ENCODE assay signal across 9 cellular contexts in genomic region chr10:113563306-113564088, GRCh38. TPM values are rescaled to one million over a fixed set of nuclear protein-coding genes. Genes with fewer than 3 reads are reported as not detected.
DNase-seq lines count a peak whose midpoint lies in the region; ATAC-seq, FAIRE-seq and TF ChIP-seq lines count a peak whose summit lies in the region.
"Had no signal": no experiment of that assay in that cellular context is flagged by ENCODE, and none has a peak within 500 bp of the region (broad histone marks: within the 10 kb centered on the region; RNA-seq: fewer than 3 reads in every experiment).

No MANE protein-coding gene starts in this region.

- H3K27ac ChIP-seq in HUES64 (ENCODE audit: low read depth, low read length) = no peak overlapping the region

- FAIRE-seq in frontal cortex (lab: Jason Lieb, UNC) = no peak

- peaks cover 49% of the 10 kb centered on the region for H3K27me3 ChIP-seq in HUES64 (ENCODE audit: insufficient read depth, low read length)

- ATAC-seq in GM21515 (IDR thresholded peaks at IDR 0.05; ENCODE audit: unreplicated experiment) (peak; percentile 98), omental fat pad (ENCODE audit: low FRiP score) (peak; percentile 85)

- TF ChIP-seq CTCF in omental fat pad (IDR thresholded peaks at IDR 0.05) = peak in 2 of 3 donors; percentile 91 to 93

- 20% methylated on average over 18 of the region's 18 CpGs for WGBS in HUES64

- H3K36me3 ChIP-seq in HUES64 (ENCODE audit: insufficient read depth, low read length) = no peaks in the 10 kb centered on the region

- DNase-seq in DMS153 (lab: John Stamatoyannopoulos, UW) = peak; percentile 52
- DNase-seq in SHP77 (lab: John Stamatoyannopoulos, UW) = peak; percentile 47 to 56
- DNase-seq in activated gamma-delta T cell treated with anti-CD3 and anti-CD28 coated beads, Interleukin-2, amount 50 U/mL, for 16 hours (ENCODE audit: low read depth) = peak; percentile 32
- DNase-seq in frontal cortex (ENCODE audit: low spot score in 2 of 2) = peak; percentile 31 to 82
- DNase-seq in omental fat pad (ENCODE audit: low spot score) = peak; percentile 75
- peak; percentile 84 for DNase-seq in superior temporal gyrus (ENCODE audit: extremely low spot score)

- peaks cover 21% of the 10 kb centered on the region for H3K4me1 ChIP-seq in HUES64 (ENCODE audit: insufficient read depth, low read length)

- H3K9ac ChIP-seq in HUES64 (ENCODE audit: low read depth, low read length) = no peak overlapping the region

- H3K9me3 ChIP-seq in HUES64 (ENCODE audit: insufficient read depth, low read depth, low read length) = no peaks in the 10 kb centered on the region

- peak overlapping the region; percentile 27 for H3K4me3 ChIP-seq in HUES64 (ENCODE audit: low read length)

RNA-seq across cellular contexts. Expression of gene HABP2, which starts 10.6 kb away (rescaled TPM):
- not detected for polyA plus RNA-seq in HUES64 (2013, experiment 1 of 2)
- not detected for polyA plus RNA-seq in HUES64 (2013, experiment 2 of 2)
- total RNA-seq in frontal cortex (not detected), omental fat pad (not detected)
- total RNA-seq: mononuclear cell had no signal

Comparison
In these comparisons a context has a peak if more than half of its experiments do, and no peak if none do; other contexts are left out.
1. DNase-seq: peak in every context shown above with its lines; median percentile 84 in superior temporal gyrus; 75 in omental fat pad; 56 in frontal cortex; 52 in DMS153; 52 in SHP77; 32 in activated gamma-delta T cell treated with anti-CD3 and anti-CD28 coated beads, Interleukin-2, amount 50 U/mL, for 16 hours.